In the genomic region with DNA sequence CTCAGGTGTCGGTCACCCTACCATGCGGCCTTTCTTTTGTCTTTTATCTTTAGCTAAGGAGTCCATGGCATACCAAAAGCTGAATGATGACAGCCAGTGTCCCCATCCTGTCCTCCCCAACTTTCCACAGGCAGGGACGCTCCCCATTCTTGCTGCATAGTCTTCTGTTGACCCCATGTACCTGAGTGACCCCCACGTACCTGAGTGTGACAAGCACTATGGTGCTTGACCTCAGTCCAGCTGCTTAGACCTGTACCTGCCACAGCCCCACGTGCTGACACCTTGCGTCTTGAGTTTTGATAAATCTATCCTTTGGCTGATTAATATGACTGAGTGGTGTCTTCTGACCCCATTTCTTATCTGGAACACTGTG, we compare ENCODE assay signal across 1 cellular context.
TF ChIP-seq lines count a peak whose summit lies in the region.

No MANE protein-coding gene starts in this region.

TF ChIP-seq in IMR-90, 13 proteins besides CTCF, POLR2A, EP300 and RAD21:
- TF ChIP-seq FOS (IDR thresholded peaks at IDR 0.05; ENCODE audit: low read depth, low read length) = no peak
- TF ChIP-seq RFX5 (IDR thresholded peaks at IDR 0.05; ENCODE audit: low read depth, low read length) = no peak
- TF ChIP-seq CEBPB (IDR thresholded peaks at IDR 0.05; ENCODE audit: low read depth, low read length) = no peak
- TF ChIP-seq, protein P1, sequence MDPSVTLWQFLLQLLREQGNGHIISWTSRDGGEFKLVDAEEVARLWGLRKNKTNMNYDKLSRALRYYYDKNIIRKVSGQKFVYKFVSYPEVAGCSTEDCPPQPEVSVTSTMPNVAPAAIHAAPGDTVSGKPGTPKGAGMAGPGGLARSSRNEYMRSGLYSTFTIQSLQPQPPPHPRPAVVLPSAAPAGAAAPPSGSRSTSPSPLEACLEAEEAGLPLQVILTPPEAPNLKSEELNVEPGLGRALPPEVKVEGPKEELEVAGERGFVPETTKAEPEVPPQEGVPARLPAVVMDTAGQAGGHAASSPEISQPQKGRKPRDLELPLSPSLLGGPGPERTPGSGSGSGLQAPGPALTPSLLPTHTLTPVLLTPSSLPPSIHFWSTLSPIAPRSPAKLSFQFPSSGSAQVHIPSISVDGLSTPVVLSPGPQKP (IDR thresholded peaks at IDR 0.05; ENCODE audit: borderline replicate concordance, low read depth, low read length) = no peak
- TF ChIP-seq, protein P2, sequence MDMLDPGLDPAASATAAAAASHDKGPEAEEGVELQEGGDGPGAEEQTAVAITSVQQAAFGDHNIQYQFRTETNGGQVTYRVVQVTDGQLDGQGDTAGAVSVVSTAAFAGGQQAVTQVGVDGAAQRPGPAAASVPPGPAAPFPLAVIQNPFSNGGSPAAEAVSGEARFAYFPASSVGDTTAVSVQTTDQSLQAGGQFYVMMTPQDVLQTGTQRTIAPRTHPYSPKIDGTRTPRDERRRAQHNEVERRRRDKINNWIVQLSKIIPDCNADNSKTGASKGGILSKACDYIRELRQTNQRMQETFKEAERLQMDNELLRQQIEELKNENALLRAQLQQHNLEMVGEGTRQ (IDR thresholded peaks at IDR 0.05; ENCODE audit: low read depth, low read length) = no peak
- TF ChIP-seq MAZ (IDR thresholded peaks at IDR 0.05; ENCODE audit: borderline replicate concordance, low read depth, low read length) = no peak
- TF ChIP-seq NFE2L2 (IDR thresholded peaks at IDR 0.05; ENCODE audit: low read depth, low read length) = no peak
